In genomic region chr17:38449364-38449763, GRCh38 we compare ENCODE assay signal across 1 cellular context.
TF ChIP-seq lines count a peak whose summit lies in the region.

No MANE protein-coding gene starts in this region.

TF ChIP-seq in HepG2, 621 proteins besides CTCF, POLR2A, EP300 and RAD21 (continued from another document and continues in another):
- TF ChIP-seq, protein P1, sequence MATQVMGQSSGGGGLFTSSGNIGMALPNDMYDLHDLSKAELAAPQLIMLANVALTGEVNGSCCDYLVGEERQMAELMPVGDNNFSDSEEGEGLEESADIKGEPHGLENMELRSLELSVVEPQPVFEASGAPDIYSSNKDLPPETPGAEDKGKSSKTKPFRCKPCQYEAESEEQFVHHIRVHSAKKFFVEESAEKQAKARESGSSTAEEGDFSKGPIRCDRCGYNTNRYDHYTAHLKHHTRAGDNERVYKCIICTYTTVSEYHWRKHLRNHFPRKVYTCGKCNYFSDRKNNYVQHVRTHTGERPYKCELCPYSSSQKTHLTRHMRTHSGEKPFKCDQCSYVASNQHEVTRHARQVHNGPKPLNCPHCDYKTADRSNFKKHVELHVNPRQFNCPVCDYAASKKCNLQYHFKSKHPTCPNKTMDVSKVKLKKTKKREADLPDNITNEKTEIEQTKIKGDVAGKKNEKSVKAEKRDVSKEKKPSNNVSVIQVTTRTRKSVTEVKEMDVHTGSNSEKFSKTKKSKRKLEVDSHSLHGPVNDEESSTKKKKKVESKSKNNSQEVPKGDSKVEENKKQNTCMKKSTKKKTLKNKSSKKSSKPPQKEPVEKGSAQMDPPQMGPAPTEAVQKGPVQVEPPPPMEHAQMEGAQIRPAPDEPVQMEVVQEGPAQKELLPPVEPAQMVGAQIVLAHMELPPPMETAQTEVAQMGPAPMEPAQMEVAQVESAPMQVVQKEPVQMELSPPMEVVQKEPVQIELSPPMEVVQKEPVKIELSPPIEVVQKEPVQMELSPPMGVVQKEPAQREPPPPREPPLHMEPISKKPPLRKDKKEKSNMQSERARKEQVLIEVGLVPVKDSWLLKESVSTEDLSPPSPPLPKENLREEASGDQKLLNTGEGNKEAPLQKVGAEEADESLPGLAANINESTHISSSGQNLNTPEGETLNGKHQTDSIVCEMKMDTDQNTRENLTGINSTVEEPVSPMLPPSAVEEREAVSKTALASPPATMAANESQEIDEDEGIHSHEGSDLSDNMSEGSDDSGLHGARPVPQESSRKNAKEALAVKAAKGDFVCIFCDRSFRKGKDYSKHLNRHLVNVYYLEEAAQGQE (IDR thresholded peaks at IDR 0.05; ENCODE audit: borderline replicate concordance in 1 of 2, low read depth in 1 of 2, low read length in 2 of 2) = no peak
- TF ChIP-seq, protein P2, sequence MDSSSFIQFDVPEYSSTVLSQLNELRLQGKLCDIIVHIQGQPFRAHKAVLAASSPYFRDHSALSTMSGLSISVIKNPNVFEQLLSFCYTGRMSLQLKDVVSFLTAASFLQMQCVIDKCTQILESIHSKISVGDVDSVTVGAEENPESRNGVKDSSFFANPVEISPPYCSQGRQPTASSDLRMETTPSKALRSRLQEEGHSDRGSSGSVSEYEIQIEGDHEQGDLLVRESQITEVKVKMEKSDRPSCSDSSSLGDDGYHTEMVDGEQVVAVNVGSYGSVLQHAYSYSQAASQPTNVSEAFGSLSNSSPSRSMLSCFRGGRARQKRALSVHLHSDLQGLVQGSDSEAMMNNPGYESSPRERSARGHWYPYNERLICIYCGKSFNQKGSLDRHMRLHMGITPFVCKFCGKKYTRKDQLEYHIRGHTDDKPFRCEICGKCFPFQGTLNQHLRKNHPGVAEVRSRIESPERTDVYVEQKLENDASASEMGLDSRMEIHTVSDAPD (CRISPR knock-in tag; IDR thresholded peaks at IDR 0.05) = no peak
- TF ChIP-seq SUZ12 (IDR thresholded peaks at IDR 0.05; ENCODE audit: low read depth, low read length) (no peak), KLF11 (CRISPR knock-in tag; IDR thresholded peaks at IDR 0.05) (no peak), ZNF615 (CRISPR knock-in tag; IDR thresholded peaks at IDR 0.05; ENCODE audit: borderline replicate concordance) (no peak), ZNF362 (CRISPR knock-in tag; IDR thresholded peaks at IDR 0.05; ENCODE audit: borderline replicate concordance) (no peak), ZC3H4 (CRISPR knock-in tag; IDR thresholded peaks at IDR 0.05; ENCODE audit: borderline replicate concordance) (no peak), TGIF2 (CRISPR knock-in tag; IDR thresholded peaks at IDR 0.05) (no peak), FOXK1 (CRISPR knock-in tag; IDR thresholded peaks at IDR 0.05; ENCODE audit: borderline replicate concordance, low read depth) (no peak), ZNF543 (CRISPR knock-in tag; IDR thresholded peaks at IDR 0.05) (no peak), PHF21A (CRISPR knock-in tag; IDR thresholded peaks at IDR 0.05) (no peak), HHEX (CRISPR knock-in tag; IDR thresholded peaks at IDR 0.05) (no peak), HNRNPL (IDR thresholded peaks at IDR 0.05; ENCODE audit: low read depth, low read length) (0 out of 2 replicates have a peak, but pooled peaks have one; percentile 28), JUND (CRISPR knock-in tag; IDR thresholded peaks at IDR 0.05) (no peak), ZFX (CRISPR knock-in tag; IDR thresholded peaks at IDR 0.05; ENCODE audit: low read depth) (peak; percentile 45; the same call in 1 of the 2 replicates), HNF4A (CRISPR knock-in tag; IDR thresholded peaks at IDR 0.05) (no peak), NKX3-1 (CRISPR knock-in tag; IDR thresholded peaks at IDR 0.05) (no peak), HDAC1 (CRISPR knock-in tag; IDR thresholded peaks at IDR 0.05) (no peak), ZNF878 (CRISPR knock-in tag; IDR thresholded peaks at IDR 0.05) (no peak), SALL1 (CRISPR knock-in tag; IDR thresholded peaks at IDR 0.05) (peak; percentile 18; the same call in 1 of the 2 replicates), HOXA7 (CRISPR knock-in tag; IDR thresholded peaks at IDR 0.05) (no peak), ZNF800 (CRISPR knock-in tag; IDR thresholded peaks at IDR 0.05) (no peak), MIER2 (CRISPR knock-in tag; IDR thresholded peaks at IDR 0.05) (no peak), DNMT3B (CRISPR knock-in tag; conservative IDR thresholded peaks at IDR 0.05) (no peak), SP4 (CRISPR knock-in tag; IDR thresholded peaks at IDR 0.05) (no peak), SP5 (CRISPR knock-in tag; IDR thresholded peaks at IDR 0.05; ENCODE audit: borderline replicate concordance, low read depth) (peak; percentile 88), TEAD3 (CRISPR knock-in tag; optimal IDR thresholded peaks at IDR 0.05; ENCODE audit: borderline replicate concordance) (peak; percentile 86), KDM5B (CRISPR knock-in tag; IDR thresholded peaks at IDR 0.05; ENCODE audit: borderline replicate concordance) (0 out of 2 replicates have a peak, but pooled peaks have one; percentile 44), SMAD1 (CRISPR knock-in tag; IDR thresholded peaks at IDR 0.05; ENCODE audit: borderline replicate concordance, low read depth) (0 out of 2 replicates have a peak, but pooled peaks have one; percentile 35), MZF1 (CRISPR knock-in tag; IDR thresholded peaks at IDR 0.05; ENCODE audit: borderline replicate concordance) (no peak), PATZ1 (CRISPR knock-in tag; IDR thresholded peaks at IDR 0.05) (peak; percentile 53; the same call in 1 of the 2 replicates), NPAS2 (CRISPR knock-in tag; IDR thresholded peaks at IDR 0.05; ENCODE audit: borderline replicate concordance) (no peak), PHF5A (CRISPR knock-in tag; IDR thresholded peaks at IDR 0.05; ENCODE audit: low read depth, unreplicated experiment) (no peak), GTF2F1 (IDR thresholded peaks at IDR 0.05; ENCODE audit: low read length) (no peak), PPARG (CRISPR knock-in tag; conservative IDR thresholded peaks at IDR 0.05) (peak; percentile 73), RFX1 (IDR thresholded peaks at IDR 0.05) (no peak), PLRG1 (conservative IDR thresholded peaks at IDR 0.05) (no peak), KDM6A (CRISPR knock-in tag; IDR thresholded peaks at IDR 0.05; ENCODE audit: low read depth) (no peak), SKIL (CRISPR knock-in tag; IDR thresholded peaks at IDR 0.05; ENCODE audit: borderline replicate concordance) (0 out of 2 replicates have a peak, but pooled peaks have one; percentile 35), SOX13 (IDR thresholded peaks at IDR 0.05) (no peak), SOX13 (CRISPR knock-in tag; conservative IDR thresholded peaks at IDR 0.05 in 1 of 2, IDR thresholded peaks at IDR 0.05 in 1 of 2) (0 out of 4 replicates have a peak, but pooled peaks of 1 of the 2 experiments have one; percentile 8)
- TF ChIP-seq, protein P3, sequence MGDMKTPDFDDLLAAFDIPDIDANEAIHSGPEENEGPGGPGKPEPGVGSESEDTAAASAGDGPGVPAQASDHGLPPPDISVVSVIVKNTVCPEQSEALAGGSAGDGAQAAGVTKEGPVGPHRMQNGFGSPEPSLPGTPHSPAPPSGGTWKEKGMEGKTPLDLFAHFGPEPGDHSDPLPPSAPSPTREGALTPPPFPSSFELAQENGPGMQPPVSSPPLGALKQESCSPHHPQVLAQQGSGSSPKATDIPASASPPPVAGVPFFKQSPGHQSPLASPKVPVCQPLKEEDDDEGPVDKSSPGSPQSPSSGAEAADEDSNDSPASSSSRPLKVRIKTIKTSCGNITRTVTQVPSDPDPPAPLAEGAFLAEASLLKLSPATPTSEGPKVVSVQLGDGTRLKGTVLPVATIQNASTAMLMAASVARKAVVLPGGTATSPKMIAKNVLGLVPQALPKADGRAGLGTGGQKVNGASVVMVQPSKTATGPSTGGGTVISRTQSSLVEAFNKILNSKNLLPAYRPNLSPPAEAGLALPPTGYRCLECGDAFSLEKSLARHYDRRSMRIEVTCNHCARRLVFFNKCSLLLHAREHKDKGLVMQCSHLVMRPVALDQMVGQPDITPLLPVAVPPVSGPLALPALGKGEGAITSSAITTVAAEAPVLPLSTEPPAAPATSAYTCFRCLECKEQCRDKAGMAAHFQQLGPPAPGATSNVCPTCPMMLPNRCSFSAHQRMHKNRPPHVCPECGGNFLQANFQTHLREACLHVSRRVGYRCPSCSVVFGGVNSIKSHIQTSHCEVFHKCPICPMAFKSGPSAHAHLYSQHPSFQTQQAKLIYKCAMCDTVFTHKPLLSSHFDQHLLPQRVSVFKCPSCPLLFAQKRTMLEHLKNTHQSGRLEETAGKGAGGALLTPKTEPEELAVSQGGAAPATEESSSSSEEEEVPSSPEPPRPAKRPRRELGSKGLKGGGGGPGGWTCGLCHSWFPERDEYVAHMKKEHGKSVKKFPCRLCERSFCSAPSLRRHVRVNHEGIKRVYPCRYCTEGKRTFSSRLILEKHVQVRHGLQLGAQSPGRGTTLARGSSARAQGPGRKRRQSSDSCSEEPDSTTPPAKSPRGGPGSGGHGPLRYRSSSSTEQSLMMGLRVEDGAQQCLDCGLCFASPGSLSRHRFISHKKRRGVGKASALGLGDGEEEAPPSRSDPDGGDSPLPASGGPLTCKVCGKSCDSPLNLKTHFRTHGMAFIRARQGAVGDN (CRISPR knock-in tag; IDR thresholded peaks at IDR 0.05) = peak; percentile 65
- TF ChIP-seq, protein P4, sequence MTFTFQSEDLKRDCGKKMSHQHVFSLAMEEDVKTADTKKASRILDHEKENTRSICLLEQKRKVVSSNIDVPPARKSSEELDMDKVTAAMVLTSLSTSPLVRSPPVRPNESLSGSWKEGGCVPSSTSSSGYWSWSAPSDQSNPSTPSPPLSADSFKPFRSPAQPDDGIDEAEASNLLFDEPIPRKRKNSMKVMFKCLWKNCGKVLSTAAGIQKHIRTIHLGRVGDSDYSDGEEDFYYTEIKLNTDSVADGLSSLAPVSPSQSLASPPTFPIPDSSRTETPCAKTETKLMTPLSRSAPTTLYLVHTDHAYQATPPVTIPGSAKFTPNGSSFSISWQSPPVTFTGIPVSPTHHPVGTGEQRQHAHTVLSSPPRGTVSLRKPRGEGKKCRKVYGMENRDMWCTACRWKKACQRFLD (CRISPR knock-in tag; IDR thresholded peaks at IDR 0.05; ENCODE audit: borderline replicate concordance) = no peak
- TF ChIP-seq, protein P5, sequence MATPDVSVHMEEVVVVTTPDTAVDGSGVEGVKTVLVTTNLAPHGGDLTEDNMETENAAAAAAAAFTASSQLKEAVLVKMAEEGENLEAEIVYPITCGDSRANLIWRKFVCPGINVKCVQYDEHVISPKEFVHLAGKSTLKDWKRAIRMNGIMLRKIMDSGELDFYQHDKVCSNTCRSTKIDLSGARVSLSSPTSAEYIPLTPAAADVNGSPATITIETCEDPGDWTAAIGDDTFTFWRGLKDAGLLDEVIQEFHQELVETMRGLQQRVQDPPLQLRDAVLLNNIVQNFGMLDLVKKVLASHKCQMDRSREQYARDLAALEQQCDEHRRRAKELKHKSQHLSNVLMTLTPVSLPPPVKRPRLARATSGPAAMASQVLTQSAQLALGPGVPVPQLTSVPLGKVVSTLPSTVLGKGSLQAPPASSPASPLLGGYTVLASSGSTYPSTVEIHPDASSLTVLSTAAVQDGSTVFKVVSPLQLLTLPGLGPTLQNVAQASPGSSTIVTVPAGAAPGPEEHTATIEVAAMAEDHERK (CRISPR knock-in tag; IDR thresholded peaks at IDR 0.05; ENCODE audit: low read depth) = no peak
